ENCODE assay signal across 11 cellular contexts in the genomic region with DNA sequence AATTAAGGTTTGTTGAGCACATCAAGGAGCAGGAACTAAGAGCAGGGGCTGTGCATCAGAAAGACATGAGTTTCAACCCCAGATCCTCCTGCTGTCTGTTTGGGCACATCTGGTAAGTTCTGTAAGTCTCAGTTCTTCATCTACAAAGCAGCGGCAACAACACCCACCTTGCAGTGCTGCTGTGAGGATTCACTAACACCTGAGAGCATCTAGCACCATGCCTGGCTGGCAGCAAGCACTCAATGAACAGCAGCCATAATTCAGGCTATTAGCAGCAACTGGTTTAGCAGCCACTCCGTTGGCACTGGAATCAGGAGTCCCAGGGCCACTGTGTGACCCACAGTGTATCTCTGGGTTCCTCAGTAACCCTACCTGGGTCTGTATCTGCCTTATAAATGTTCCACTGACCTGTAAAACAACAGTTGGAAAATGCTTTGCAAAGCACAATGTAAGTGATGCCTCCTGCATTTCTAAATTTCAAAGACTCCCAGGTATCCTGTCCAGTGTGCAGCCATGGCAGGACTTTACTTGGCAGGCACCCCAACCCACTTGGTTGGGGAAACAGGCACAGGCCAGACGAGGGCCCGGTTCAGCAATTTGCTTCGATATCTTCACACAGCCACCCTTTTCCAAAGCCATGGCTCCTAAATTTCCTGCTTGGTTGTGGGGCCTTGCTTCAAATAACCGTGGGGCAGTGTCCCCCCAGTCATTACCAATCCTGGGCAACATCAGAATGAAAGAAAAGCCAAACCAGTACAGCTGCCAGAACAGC. TPM values are rescaled to one million over a fixed set of nuclear protein-coding genes. Genes with fewer than 3 reads are reported as not detected.
DNase-seq lines count a peak whose midpoint lies in the region; ATAC-seq and TF ChIP-seq lines count a peak whose summit lies in the region.
"Had no signal": no experiment of that assay in that cellular context is flagged by ENCODE, and none has a peak within 500 bp of the region (broad histone marks: within the 10 kb centered on the region; RNA-seq: fewer than 3 reads in every experiment).

No MANE protein-coding gene starts in this region.

- intact Hi-C loops in CD8-positive, alpha-beta T cell (cut with DNase I, micrococcal nuclease) = loop anchor here in 1 of 2 experiments (5.0 to 10.0 kb wide), 2 partner anchors 32 to 1290 kb away; partner anchors contain the start of gene PHLPP2
- intact Hi-C loops in dendritic cell treated with granulocyte-macrophage colony-stimulating factor and Interleukin-4, amounts not matched to agents 40 ng/mL and 50 ng/mL, for 4 days (cut with micrococcal nuclease) = no loop called here

- H3K4me1 Mint-ChIP-seq in CD8-positive, alpha-beta T cell (ENCODE audit: low read depth) = peaks cover 75% of the 10 kb centered on the region
- peaks cover 81% of the 10 kb centered on the region for H3K4me1 Mint-ChIP-seq in dendritic cell treated with granulocyte-macrophage colony-stimulating factor and Interleukin-4, amounts not matched to agents 40 ng/mL and 50 ng/mL, for 4 days (ENCODE audit: low read depth)
- H3K4me1 Mint-ChIP-seq in activated T-cell treated with anti-CD3 and anti-CD28 coated beads, Interleukin-2, amount 50 U/mL, for 4 hours (ENCODE audit: low read depth) = peaks cover 60% of the 10 kb centered on the region

- H3K4me3 ChIP-seq in CD8-positive, alpha-beta T cell (ENCODE audit: low read depth, low read length) = no peak overlapping the region
- H3K4me3 ChIP-seq in Loucy (ENCODE audit: low read length, poor library complexity, severe bottlenecking) (no peak overlapping the region), neutrophil (ENCODE audit: low read depth in 1 of 2, low read length in 1 of 2) (no peak overlapping the region)

- H3K79me2 ChIP-seq in Loucy (ENCODE audit: insufficient read depth, low read length) = peaks cover 73% of the 10 kb centered on the region

- no peak for DNase-seq in CD8-positive, alpha-beta T cell
- no peak for DNase-seq in stimulated activated naive CD4-positive, alpha-beta T cell (lab: John Stamatoyannopoulos, UW)
- DNase-seq in NCI-H1436 treated with DMSO at 0.1 percent for 48 hours (lab: John Stamatoyannopoulos, UW) (no peak), NCI-H526 treated with DMSO at 0.1 percent for 48 hours (lab: John Stamatoyannopoulos, UW) (no peak)
- no peak for DNase-seq in activated T-cell treated with anti-CD3 and anti-CD28 coated beads, Interleukin-2, amount 50 U/mL, for 4 hours
- DNase-seq: NCI-H187, SW 1271 had no signal

- no peak for TF ChIP-seq CTCF in CD8-positive, alpha-beta T cell (IDR thresholded peaks at IDR 0.05)
- TF ChIP-seq CTCF in Loucy (conservative IDR thresholded peaks at IDR 0.05; ENCODE audit: low read length) (no peak), neutrophil (IDR thresholded peaks at IDR 0.05) (no peak)

- no peaks in the 10 kb centered on the region for H3K9me3 Mint-ChIP-seq in CD8-positive, alpha-beta T cell
- H3K9me3 Mint-ChIP-seq in dendritic cell treated with granulocyte-macrophage colony-stimulating factor and Interleukin-4, amounts not matched to agents 40 ng/mL and 50 ng/mL, for 4 days = no peaks in the 10 kb centered on the region
- H3K9me3 Mint-ChIP-seq in activated T-cell treated with anti-CD3 and anti-CD28 coated beads, Interleukin-2, amount 50 U/mL, for 4 hours = no peaks in the 10 kb centered on the region
- H3K9me3 Mint-ChIP-seq: memory B cell had no signal

- ATAC-seq in CD8-positive, alpha-beta T cell = no peak
- no peak for ATAC-seq in activated T-cell treated with anti-CD3 and anti-CD28 coated beads, Interleukin-2, amount 50 U/mL, for 4 hours

- H3K27ac ChIP-seq in CD8-positive, alpha-beta T cell (ENCODE audit: low read depth, low read length) = no peak overlapping the region
- peak overlapping the region; percentile 99 for H3K27ac ChIP-seq in neutrophil

- H3K27ac Mint-ChIP-seq in CD8-positive, alpha-beta T cell = peak overlapping the region; percentile 84
- H3K27ac Mint-ChIP-seq in dendritic cell treated with granulocyte-macrophage colony-stimulating factor and Interleukin-4, amounts not matched to agents 40 ng/mL and 50 ng/mL, for 4 days = peak overlapping the region; percentile 95

- H3K9me2 ChIP-seq in Loucy (replicated peaks; ENCODE audit: low read depth, low read length) = no peaks in the 10 kb centered on the region

- CTCF ChIA-PET in CD8-positive, alpha-beta T cell (lab: Charles Lee) = no interaction called here

- peaks cover 72% of the 10 kb centered on the region for H3K4me1 ChIP-seq in CD8-positive, alpha-beta T cell (ENCODE audit: insufficient read depth, low read length)
- H3K4me1 ChIP-seq in Loucy (ENCODE audit: insufficient read depth, low read length, poor library complexity, severe bottlenecking) (peaks cover 62% of the 10 kb centered on the region), neutrophil (ENCODE audit: control insufficient read depth in 1 of 2, insufficient read depth in 1 of 2, low read depth in 1 of 2, low read length in 1 of 2) (peaks cover 70 to 79% of the 10 kb centered on the region in 2 experiments)

- no peaks in the 10 kb centered on the region for H3K9me3 ChIP-seq in CD8-positive, alpha-beta T cell (ENCODE audit: low read length)
- no peaks in the 10 kb centered on the region for H3K9me3 ChIP-seq in Loucy (ENCODE audit: insufficient read depth, low read depth, low read length)
- H3K9me3 ChIP-seq in neutrophil = no peaks in the 10 kb centered on the region

- H3K36me3 Mint-ChIP-seq in CD8-positive, alpha-beta T cell = peaks cover 19% of the 10 kb centered on the region
- peaks cover 31% of the 10 kb centered on the region for H3K36me3 Mint-ChIP-seq in dendritic cell treated with granulocyte-macrophage colony-stimulating factor and Interleukin-4, amounts not matched to agents 40 ng/mL and 50 ng/mL, for 4 days (ENCODE audit: low read depth)
- peaks cover 3% of the 10 kb centered on the region for H3K36me3 Mint-ChIP-seq in activated T-cell treated with anti-CD3 and anti-CD28 coated beads, Interleukin-2, amount 50 U/mL, for 4 hours (ENCODE audit: insufficient read depth)
- H3K36me3 Mint-ChIP-seq: memory B cell had no signal

- peaks cover 6% of the 10 kb centered on the region; the same call in 1 of the 2 replicates for H3F3A ChIP-seq in Loucy (ENCODE audit: low read depth)

- H4K20me1 ChIP-seq in Loucy (ENCODE audit: insufficient read depth, low read length, poor library complexity, severe bottlenecking) = peaks cover 15% of the 10 kb centered on the region

- H3K4me3 Mint-ChIP-seq in CD8-positive, alpha-beta T cell = no peak overlapping the region
- H3K4me3 Mint-ChIP-seq in dendritic cell treated with granulocyte-macrophage colony-stimulating factor and Interleukin-4, amounts not matched to agents 40 ng/mL and 50 ng/mL, for 4 days = no peak overlapping the region
- H3K4me3 Mint-ChIP-seq in activated T-cell treated with anti-CD3 and anti-CD28 coated beads, Interleukin-2, amount 50 U/mL, for 4 hours = no peak overlapping the region

- H3K36me3 ChIP-seq in CD8-positive, alpha-beta T cell (ENCODE audit: insufficient read depth, low read length) = peaks cover 3% of the 10 kb centered on the region
- H3K36me3 ChIP-seq in Loucy (ENCODE audit: insufficient read depth, low read length) (no peaks in the 10 kb centered on the region), neutrophil (peaks cover 15% of the 10 kb centered on the region)

- no peak overlapping the region for H2AFZ ChIP-seq in Loucy (ENCODE audit: low read length)

- no peaks in the 10 kb centered on the region for H3K27me3 Mint-ChIP-seq in CD8-positive, alpha-beta T cell (ENCODE audit: low read depth)
- H3K27me3 Mint-ChIP-seq in dendritic cell treated with granulocyte-macrophage colony-stimulating factor and Interleukin-4, amounts not matched to agents 40 ng/mL and 50 ng/mL, for 4 days = no peaks in the 10 kb centered on the region
- no peaks in the 10 kb centered on the region for H3K27me3 Mint-ChIP-seq in activated T-cell treated with anti-CD3 and anti-CD28 coated beads, Interleukin-2, amount 50 U/mL, for 4 hours (ENCODE audit: low read depth)
- H3K27me3 Mint-ChIP-seq: memory B cell had no signal

- no peak overlapping the region for H3K9ac ChIP-seq in Loucy (ENCODE audit: low read depth, low read length, poor library complexity, severe bottlenecking)

- POLR2A ChIA-PET in CD8-positive, alpha-beta T cell (lab: Charles Lee) = interaction anchor here (1.0 kb wide), 1 partner anchor 53 kb away, joined by 3 read pairs; no protein-coding TSS in a partner anchor

- peak overlapping the region; percentile 9 for H3K4me2 ChIP-seq in Loucy (ENCODE audit: low read depth, low read length, poor library complexity, severe bottlenecking)

- no peaks in the 10 kb centered on the region for H3K27me3 ChIP-seq in CD8-positive, alpha-beta T cell (ENCODE audit: insufficient read depth, low read length)
- H3K27me3 ChIP-seq in Loucy (ENCODE audit: insufficient read depth, low read length, poor library complexity, severe bottlenecking) = no peaks in the 10 kb centered on the region
- H3K27me3 ChIP-seq in neutrophil = no peaks in the 10 kb centered on the region

RNA-seq across cellular contexts. Expression of gene ST3GAL2, which starts 4.2 kb away (rescaled TPM):
- total RNA-seq in CD8-positive, alpha-beta T cell = 1 to 10 TPM; 5.6 to 6.1 TPM
- 10 to 100 TPM; 15.0 to 18.1 (median 15.6) TPM for total RNA-seq in activated T-cell treated with anti-CD3 and anti-CD28 coated beads, Interleukin-2, amount 50 U/mL, for 4 hours

RNA-seq across cellular contexts. Expression of gene FCSK, which starts 19.7 kb away (rescaled TPM):
- 10 to 100 TPM; 17.8 to 18.2 TPM for total RNA-seq in CD8-positive, alpha-beta T cell
- 10 to 100 TPM; 17.7 to 20.5 (median 19.2) TPM for total RNA-seq in activated T-cell treated with anti-CD3 and anti-CD28 coated beads, Interleukin-2, amount 50 U/mL, for 4 hours
